Comparison of ENCODE assay signal across 8 cellular contexts in genomic region chr20:49846206-49846807, GRCh38. TPM values are rescaled to one million over a fixed set of nuclear protein-coding genes. Genes with fewer than 3 reads are reported as not detected.
A peak's percentile ranks its signal among the peaks of the same experiment; 100 is the strongest.
DNase-seq lines count a peak whose midpoint lies in the region; ATAC-seq and FAIRE-seq lines count a peak whose summit lies in the region.

No MANE protein-coding gene starts in this region.

- peaks cover 8% of the 10 kb centered on the region for H3K4me1 Mint-ChIP-seq in activated naive CD8-positive, alpha-beta T cell treated with anti-CD3 and anti-CD28 coated beads, Interleukin-2, amount 10 ng/mL, durations not matched to agents 7 days and 5 days

- DNase-seq in Daoy (ENCODE audit: low read depth) (peak; percentile 36), KBM-7 (peak; percentile 74), RKO (ENCODE audit: low spot score) (peak; percentile 41), right cardiac atrium (no peak), small intestine (peak; percentile 75)
- no peak for DNase-seq in activated naive CD8-positive, alpha-beta T cell treated with anti-CD3 and anti-CD28 coated beads, Interleukin-2, amount 10 ng/mL, durations not matched to agents 7 days and 5 days

- intact Hi-C loops in right cardiac atrium (cut with DNase I), result loop anchor here (5.0 to 10.0 kb wide), 4 partner anchors 232 to 302 kb away; no protein-coding TSS in a partner anchor

- H3K4me3 Mint-ChIP-seq in activated naive CD8-positive, alpha-beta T cell treated with anti-CD3 and anti-CD28 coated beads, Interleukin-2, amount 10 ng/mL, durations not matched to agents 7 days and 5 days, result no peak overlapping the region

- FAIRE-seq in small intestine (lab: Jason Lieb, UNC), result no peak

- H3K4me1 ChIP-seq in right cardiac atrium (ENCODE audit: control insufficient read depth, insufficient read depth, low read length) (peaks cover 5% of the 10 kb centered on the region), small intestine (ENCODE audit: control insufficient read depth in 2 of 2, insufficient read depth in 1 of 2, low read depth in 1 of 2, low read length in 1 of 2) (no peaks in the 10 kb centered on the region)

- 76% methylated on average over 6 of the region's 6 CpGs for WGBS in right cardiac atrium
- 66 to 72% (median 67%) methylated on average over 6 of the region's 6 CpGs for WGBS in small intestine, 3 donors

- H3K9me3 ChIP-seq in right cardiac atrium (ENCODE audit: control insufficient read depth, low read length) (no peaks in the 10 kb centered on the region), small intestine (ENCODE audit: control insufficient read depth, low read depth) (no peaks in the 10 kb centered on the region)

- H3K27ac ChIP-seq in right cardiac atrium (ENCODE audit: low read length) (no peak overlapping the region), small intestine (ENCODE audit: low read depth in 1 of 2, low read length in 1 of 2) (no peak overlapping the region)

- no peaks in the 10 kb centered on the region for H3K27me3 Mint-ChIP-seq in activated naive CD8-positive, alpha-beta T cell treated with anti-CD3 and anti-CD28 coated beads, Interleukin-2, amount 10 ng/mL, durations not matched to agents 7 days and 5 days

- no peaks in the 10 kb centered on the region for H3K9me3 Mint-ChIP-seq in activated naive CD8-positive, alpha-beta T cell treated with anti-CD3 and anti-CD28 coated beads, Interleukin-2, amount 10 ng/mL, durations not matched to agents 7 days and 5 days

- in situ Hi-C loops in KBM-7 (cut with MboI; ENCODE audit: low pct_unique_long_range_greater_than_20kb, low sequenced_read_pairs), result no loop called here

- H3K27me3 ChIP-seq in right cardiac atrium (ENCODE audit: control insufficient read depth, insufficient read depth) (no peaks in the 10 kb centered on the region), small intestine (ENCODE audit: control insufficient read depth in 2 of 2, insufficient read depth in 2 of 2, low read length in 2 of 2) (no peaks in the 10 kb centered on the region)

- peaks cover 18% of the 10 kb centered on the region for H3K36me3 Mint-ChIP-seq in activated naive CD8-positive, alpha-beta T cell treated with anti-CD3 and anti-CD28 coated beads, Interleukin-2, amount 10 ng/mL, durations not matched to agents 7 days and 5 days

- ATAC-seq in activated naive CD8-positive, alpha-beta T cell treated with anti-CD3 and anti-CD28 coated beads, Interleukin-2, amount 10 ng/mL, durations not matched to agents 7 days and 5 days (ENCODE audit: low read depth), result peak; percentile 76
- ATAC-seq in right cardiac atrium, result peak; percentile 64 to 77
- no peak for ATAC-seq in HG02642 (IDR thresholded peaks at IDR 0.05; ENCODE audit: poor library complexity, unreplicated experiment)
- no peak for ATAC-seq in HG02870 (IDR thresholded peaks at IDR 0.05; ENCODE audit: unreplicated experiment)

- POLR2A ChIA-PET in activated naive CD8-positive, alpha-beta T cell treated with anti-CD3 and anti-CD28 coated beads, Interleukin-2, amount 10 ng/mL, durations not matched to agents 7 days and 5 days (lab: Charles Lee), result interaction anchor here (1.1 to 1.6 kb wide), 2 partner anchors 84 to 236 kb away, joined by 3 to 5 read pairs; no protein-coding TSS in a partner anchor

- H3K4me3 ChIP-seq in right cardiac atrium (ENCODE audit: low read length) (no peak overlapping the region), small intestine (ENCODE audit: low read depth in 1 of 2, low read length in 2 of 2) (no peak overlapping the region)

- peaks cover 7 to 8% of the 10 kb centered on the region in 2 donors for H3K36me3 ChIP-seq in small intestine (ENCODE audit: control insufficient read depth in 2 of 2, insufficient read depth in 2 of 2, low read length in 2 of 2)

- H3K27ac Mint-ChIP-seq in activated naive CD8-positive, alpha-beta T cell treated with anti-CD3 and anti-CD28 coated beads, Interleukin-2, amount 10 ng/mL, durations not matched to agents 7 days and 5 days, result no peak overlapping the region

RNA-seq across cellular contexts. Expression of gene SLC9A8, which starts 33.7 kb away (rescaled TPM):
- 2.2 and 2.3 TPM in 2 replicates for total RNA-seq in Daoy (2014; rRNA removed; shearing (Covaris generic))
- total RNA-seq in activated naive CD8-positive, alpha-beta T cell treated with anti-CD3 and anti-CD28 coated beads, Interleukin-2, amount 10 ng/mL, durations not matched to agents 7 days and 5 days, result 10 to 100 TPM; 18.8 to 22.3 TPM
- 1 to 10 TPM; 6.9 to 7.3 (median 7.3) TPM for total RNA-seq in right cardiac atrium
- polyA plus RNA-seq in right cardiac atrium, result 6.0 TPM
- 1 to 10 TPM; 3.5 to 8.3 (median 4.0) TPM for polyA plus RNA-seq in small intestine

Comparison
In these comparisons a context has a peak if more than half of its experiments do, and no peak if none do; other contexts are left out.
1. DNase-seq: peak in Daoy (single experiment), KBM-7 (single experiment), RKO (single experiment) and small intestine (single experiment); none in activated naive CD8-positive, alpha-beta T cell treated with anti-CD3 and anti-CD28 coated beads, Interleukin-2, amount 10 ng/mL, durations not matched to agents 7 days and 5 days (single experiment) and right cardiac atrium (0 of 3).
2. ATAC-seq: peak in activated naive CD8-positive, alpha-beta T cell treated with anti-CD3 and anti-CD28 coated beads, Interleukin-2, amount 10 ng/mL, durations not matched to agents 7 days and 5 days (single experiment) and right cardiac atrium (2 of 2); none in HG02642 (single experiment) and HG02870 (single experiment).